34 cellular contexts compared by ENCODE assay signal in the genomic region with DNA sequence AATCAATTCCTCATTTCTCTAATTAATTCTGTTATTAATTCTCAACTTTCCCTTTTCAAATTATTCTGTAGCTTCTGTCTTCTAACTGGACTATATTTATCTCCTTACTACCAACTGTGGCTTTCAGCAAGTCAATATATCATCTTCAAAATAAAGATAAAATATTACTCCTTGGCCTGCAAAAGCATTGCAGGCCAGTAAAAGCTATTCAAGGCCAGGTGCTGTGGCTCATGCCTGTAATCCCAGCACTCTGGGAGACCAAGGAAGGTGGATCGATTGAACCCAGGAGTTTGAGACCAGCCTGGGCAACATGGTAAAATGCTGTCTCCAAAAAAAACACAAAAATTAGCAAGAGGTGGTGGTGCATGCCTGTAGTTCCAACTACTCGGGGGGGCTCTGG. TPM values are rescaled to one million over a fixed set of nuclear protein-coding genes. Genes with fewer than 3 reads are reported as not detected.
"Had no signal": no experiment of that assay in that cellular context is flagged by ENCODE, and none has a peak within 500 bp of the region (broad histone marks: within the 10 kb centered on the region; RNA-seq: fewer than 3 reads in every experiment).

No MANE protein-coding gene starts in this region.

- DNase-seq: activated B cell treated with CpG ODN at 0.5 μM for 24 hours; activated CD4-positive, alpha-beta T cell treated with anti-CD3 and anti-CD28 coated beads for 48 hours; activated CD4-positive, alpha-beta T cell treated with anti-CD3 and anti-CD28 coated beads, Interleukin-2, amount 50 U/mL, for 1 hour; activated CD4-positive, alpha-beta T cell treated with anti-CD3 and anti-CD28 coated beads, Interleukin-2, amount 50 U/mL, for 48 hours; activated CD8-positive, alpha-beta memory T cell treated with anti-CD3 and anti-CD28 coated beads for 24 hours; activated CD8-positive, alpha-beta T cell treated with anti-CD3 and anti-CD28 coated beads for 36 hours; activated effector memory CD4-positive, alpha-beta T cell treated with Interleukin-2 at 50 U/mL for 16 hours; activated gamma-delta T cell treated with Interleukin-2 at 50 U/mL for 16 hours; activated naive CD4-positive, alpha-beta T cell treated with anti-CD3 and anti-CD28 coated beads, Interleukin-2, amount 50 U/mL, for 16 hours; activated naive CD4-positive, alpha-beta T cell treated with Interleukin-2 at 50 U/mL for 16 hours; activated T-cell treated with anti-CD3 and anti-CD28 coated beads, Interleukin-2, amount 50 U/mL, for 4 hours; amygdala; aorta; body of pancreas; central memory CD4-positive, alpha-beta T cell; cerebellar nuclear complex; colonic mucosa; effector CD8-positive, alpha-beta T cell; esophagus squamous epithelium; foreskin melanocyte; heart right ventricle; T1000; WERI-Rb-1 had no signal

- H3K4me1 ChIP-seq: body of pancreas, colonic mucosa had no signal

- ATAC-seq: activated CD4-positive, CD25-positive, alpha-beta regulatory T cell treated with anti-CD3 and anti-CD28 coated beads, Interleukin-2, amount 50 U/mL, for 24 hours; activated CD8-positive, alpha-beta T cell treated with anti-CD3 and anti-CD28 coated beads for 36 hours; activated T-cell treated with anti-CD3 and anti-CD28 coated beads, Interleukin-2, amount 50 U/mL, for 4 hours; activated T-helper 17 cell treated with anti-CD3 and anti-CD28 coated beads, Interleukin-2, amount 50 U/mL, for 72 hours; body of pancreas; gastroesophageal sphincter had no signal

- FAIRE-seq: endometrium, endothelial cell of umbilical vein had no signal

- H3K9me3 ChIP-seq: body of pancreas, colonic mucosa, esophagus squamous epithelium, gastroesophageal sphincter, heart right ventricle had no signal

- H3K27me3 ChIP-seq: body of pancreas, cardiac muscle cell, colonic mucosa, esophagus squamous epithelium, gastroesophageal sphincter, heart right ventricle had no signal

- H3K36me3 ChIP-seq: colonic mucosa had no signal

- H3K4me3 ChIP-seq: body of pancreas, cardiac muscle cell, colonic mucosa, esophagus squamous epithelium, gastroesophageal sphincter, heart right ventricle had no signal

- H3K27ac ChIP-seq: body of pancreas, cardiac muscle cell, colonic mucosa, epithelial cell of prostate, esophagus squamous epithelium, gastroesophageal sphincter, heart right ventricle, WERI-Rb-1 had no signal

RNA-seq across cellular contexts. Expression of a gene that starts 57.0 kb away (rescaled TPM):
- total RNA-seq: activated T-helper 17 cell treated with anti-CD3 and anti-CD28 coated beads, Interleukin-2, amount 50 U/mL, for 72 hours; dermis microvascular lymphatic vessel endothelial cell; esophagus squamous epithelium; fibroblast of lung; fibroblast of villous mesenchyme; glomerular endothelial cell had no signal
- polyA plus RNA-seq: endothelial cell of umbilical vein, fibroblast of lung had no signal
